9 cellular contexts compared by ENCODE assay signal in the genomic region with DNA sequence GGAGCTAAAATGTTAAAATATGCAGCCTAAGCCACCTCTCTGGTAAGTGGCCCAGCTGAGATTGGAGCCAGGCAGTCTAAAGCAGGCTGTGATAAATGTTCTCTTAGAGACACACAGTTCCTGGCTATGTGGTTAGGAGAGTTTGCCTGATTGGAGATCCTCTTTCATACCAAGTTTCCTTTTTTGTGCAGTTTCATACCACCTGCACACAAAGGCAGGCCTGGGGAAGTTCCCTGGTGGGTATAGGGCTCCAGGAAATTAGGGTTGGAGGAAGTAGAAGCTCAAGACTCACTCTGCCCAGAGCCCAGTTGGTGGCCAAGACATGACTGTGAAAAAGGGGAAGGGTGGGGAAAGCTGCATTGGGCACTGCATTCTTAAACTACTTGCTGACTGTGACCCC. TPM values are rescaled to one million over a fixed set of nuclear protein-coding genes. Genes with fewer than 3 reads are reported as not detected.
DNase-seq lines count a peak whose midpoint lies in the region; ATAC-seq and TF ChIP-seq lines count a peak whose summit lies in the region.
"Had no signal": no experiment of that assay in that cellular context is flagged by ENCODE, and none has a peak within 500 bp of the region (broad histone marks: within the 10 kb centered on the region; RNA-seq: fewer than 3 reads in every experiment).

No MANE protein-coding gene starts in this region.

- no peaks in the 10 kb centered on the region for H3K79me2 ChIP-seq in Loucy (ENCODE audit: insufficient read depth, low read length)

- H3K4me1 Mint-ChIP-seq in activated T-helper 2 cell treated with anti-CD3 and anti-CD28 coated beads, Interferon-gamma antibody, Interleukin-2, Interleukin-4, amounts not matched to agents 10 μg/mL and 5 μg/mL and 100 μg/mL, durations not matched to agents 14 hours and 24 hours and 36 hours (ENCODE audit: low read depth) = peaks cover 3% of the 10 kb centered on the region

- H3K9me3 Mint-ChIP-seq in activated T-helper 2 cell treated with anti-CD3 and anti-CD28 coated beads, Interferon-gamma antibody, Interleukin-2, Interleukin-4, amounts not matched to agents 10 μg/mL and 5 μg/mL and 100 μg/mL, durations not matched to agents 14 hours and 24 hours and 36 hours = no peaks in the 10 kb centered on the region

- TF ChIP-seq POLR2A in thyroid gland (IDR thresholded peaks at IDR 0.05) = no peak

- H3K4me3 ChIP-seq in Loucy (ENCODE audit: low read length, poor library complexity, severe bottlenecking) = no peak overlapping the region
- no peak overlapping the region for H3K4me3 ChIP-seq in left ventricle myocardium inferior
- no peak overlapping the region for H3K4me3 ChIP-seq in thyroid gland (replicated peaks in 1 of 3)

- no peak overlapping the region for H2AFZ ChIP-seq in Loucy (ENCODE audit: low read length)

- no peak overlapping the region for H3K27ac ChIP-seq in left ventricle myocardium inferior (replicated peaks)
- no peak overlapping the region for H3K27ac ChIP-seq in thyroid gland

- no peak overlapping the region for H3K4me3 Mint-ChIP-seq in activated T-helper 2 cell treated with anti-CD3 and anti-CD28 coated beads, Interferon-gamma antibody, Interleukin-2, Interleukin-4, amounts not matched to agents 10 μg/mL and 5 μg/mL and 100 μg/mL, durations not matched to agents 14 hours and 24 hours and 36 hours (ENCODE audit: low read depth)

- H3K4me2 ChIP-seq in Loucy (ENCODE audit: low read depth, low read length, poor library complexity, severe bottlenecking) = peak overlapping the region; percentile 4

- no peak for TF ChIP-seq CTCF in Loucy (conservative IDR thresholded peaks at IDR 0.05; ENCODE audit: low read length)
- no peak for TF ChIP-seq CTCF in left ventricle myocardium inferior (IDR thresholded peaks at IDR 0.05; ENCODE audit: borderline replicate concordance)
- TF ChIP-seq CTCF in thyroid gland (IDR thresholded peaks at IDR 0.05) = no peak

- intact Hi-C loops in left ventricle myocardium inferior (cut with micrococcal nuclease) = no loop called here
- intact Hi-C loops in activated T-helper 2 cell treated with anti-CD3 and anti-CD28 coated beads, Interferon-gamma antibody, Interleukin-2, Interleukin-4, amounts not matched to agents 10 μg/mL and 5 μg/mL and 100 μg/mL, durations not matched to agents 14 hours and 24 hours and 36 hours (cut with micrococcal nuclease) = no loop called here
- intact Hi-C loops in thyroid gland (cut with DNase I) = no loop called here

- H3K36me3 Mint-ChIP-seq in activated T-helper 2 cell treated with anti-CD3 and anti-CD28 coated beads, Interferon-gamma antibody, Interleukin-2, Interleukin-4, amounts not matched to agents 10 μg/mL and 5 μg/mL and 100 μg/mL, durations not matched to agents 14 hours and 24 hours and 36 hours (ENCODE audit: low read depth) = no peaks in the 10 kb centered on the region

- peak; percentile 73 for DNase-seq in GF-D8 (lab: John Stamatoyannopoulos, UW)
- peak; percentile 13 for DNase-seq in left ventricle myocardium inferior
- DNase-seq in activated T-helper 2 cell treated with anti-CD3 and anti-CD28 coated beads, Interferon-gamma antibody, Interleukin-2, Interleukin-4, amounts not matched to agents 10 μg/mL and 5 μg/mL and 100 μg/mL, durations not matched to agents 14 hours and 24 hours and 36 hours (ENCODE audit: low spot score) = no peak
- no peak for DNase-seq in ACHN
- no peak for DNase-seq in thyroid gland
- no peak for DNase-seq in stimulated activated CD4-positive, alpha-beta T cell treated with anti-CD3 and anti-CD28 coated beads, Interleukin-12 subunit alpha, Interleukin-12 subunit beta, amount 100 ng/mL, for 4 hours
- DNase-seq: NCI-H1930 had no signal

- H3K9me2 ChIP-seq in Loucy (replicated peaks; ENCODE audit: low read depth, low read length) = no peaks in the 10 kb centered on the region

- no peak overlapping the region for H3K27ac Mint-ChIP-seq in activated T-helper 2 cell treated with anti-CD3 and anti-CD28 coated beads, Interferon-gamma antibody, Interleukin-2, Interleukin-4, amounts not matched to agents 10 μg/mL and 5 μg/mL and 100 μg/mL, durations not matched to agents 14 hours and 24 hours and 36 hours

- H3K4me1 ChIP-seq in Loucy (ENCODE audit: insufficient read depth, low read length, poor library complexity, severe bottlenecking) = peaks cover 10% of the 10 kb centered on the region
- no peaks in the 10 kb centered on the region for H3K4me1 ChIP-seq in left ventricle myocardium inferior
- no peaks in the 10 kb centered on the region for H3K4me1 ChIP-seq in thyroid gland

- H3K9me3 ChIP-seq in Loucy (ENCODE audit: insufficient read depth, low read depth, low read length) (no peaks in the 10 kb centered on the region), left ventricle myocardium inferior (replicated peaks) (no peaks in the 10 kb centered on the region), thyroid gland (no peaks in the 10 kb centered on the region)

- H3K27me3 Mint-ChIP-seq in activated T-helper 2 cell treated with anti-CD3 and anti-CD28 coated beads, Interferon-gamma antibody, Interleukin-2, Interleukin-4, amounts not matched to agents 10 μg/mL and 5 μg/mL and 100 μg/mL, durations not matched to agents 14 hours and 24 hours and 36 hours (ENCODE audit: low read depth) = peaks cover 3% of the 10 kb centered on the region

- H3K27me3 ChIP-seq in Loucy (ENCODE audit: insufficient read depth, low read length, poor library complexity, severe bottlenecking) (no peaks in the 10 kb centered on the region), left ventricle myocardium inferior (ENCODE audit: low read depth) (no peaks in the 10 kb centered on the region), thyroid gland (no peaks in the 10 kb centered on the region)

- H4K20me1 ChIP-seq in Loucy (ENCODE audit: insufficient read depth, low read length, poor library complexity, severe bottlenecking) = no peaks in the 10 kb centered on the region

- no peaks in the 10 kb centered on the region for H3F3A ChIP-seq in Loucy (ENCODE audit: low read depth)

- no peak overlapping the region for H3K9ac ChIP-seq in Loucy (ENCODE audit: low read depth, low read length, poor library complexity, severe bottlenecking)

- peak; percentile 88 for ATAC-seq in GM21717 (IDR thresholded peaks at IDR 0.05; ENCODE audit: unreplicated experiment)

- in situ Hi-C loops in ACHN (cut with HindIII; ENCODE audit: low pct_ligation_motif_present, low pct_unique_long_range_greater_than_20kb, low sequenced_read_pairs) = no loop called here

- no peaks in the 10 kb centered on the region for H3K36me3 ChIP-seq in Loucy (ENCODE audit: insufficient read depth, low read length)
- H3K36me3 ChIP-seq in left ventricle myocardium inferior = no peaks in the 10 kb centered on the region
- no peaks in the 10 kb centered on the region for H3K36me3 ChIP-seq in thyroid gland

RNA-seq across cellular contexts. Expression of a gene that starts 16.9 kb away (rescaled TPM):
- 18.7 TPM for total RNA-seq in left ventricle myocardium inferior
- total RNA-seq in activated T-helper 2 cell treated with anti-CD3 and anti-CD28 coated beads, Interferon-gamma antibody, Interleukin-2, Interleukin-4, amounts not matched to agents 10 μg/mL and 5 μg/mL and 100 μg/mL, durations not matched to agents 14 hours and 24 hours and 36 hours = 0.09 TPM in 2 replicates
- 10 to 100 TPM in 2 of 4 donors, 1 to 10 TPM in 2; 6.9 to 18.9 (median 10.9) TPM for total RNA-seq in thyroid gland

RNA-seq across cellular contexts. Expression of a gene that starts 50.6 kb away (rescaled TPM):
- total RNA-seq in left ventricle myocardium inferior = 17.6 TPM
- total RNA-seq in activated T-helper 2 cell treated with anti-CD3 and anti-CD28 coated beads, Interferon-gamma antibody, Interleukin-2, Interleukin-4, amounts not matched to agents 10 μg/mL and 5 μg/mL and 100 μg/mL, durations not matched to agents 14 hours and 24 hours and 36 hours = 17.6 and 19.9 TPM in 2 replicates
- 10 to 100 TPM; 23.7 to 42.7 (median 32.5) TPM for total RNA-seq in thyroid gland

Comparison
In these comparisons a context has a peak if more than half of its experiments do, and no peak if none do; other contexts are left out.
1. DNase-seq: peak in GF-D8 (single experiment) and left ventricle myocardium inferior (single experiment); none in activated T-helper 2 cell treated with anti-CD3 and anti-CD28 coated beads, Interferon-gamma antibody, Interleukin-2, Interleukin-4, amounts not matched to agents 10 μg/mL and 5 μg/mL and 100 μg/mL, durations not matched to agents 14 hours and 24 hours and 36 hours (single experiment), ACHN (single experiment), thyroid gland (0 of 2) and stimulated activated CD4-positive, alpha-beta T cell treated with anti-CD3 and anti-CD28 coated beads, Interleukin-12 subunit alpha, Interleukin-12 subunit beta, amount 100 ng/mL, for 4 hours (single experiment).